In genomic region chrX:94752434-94753169, GRCh38 we compare ENCODE assay signal across 8 cellular contexts.
"Had no signal": no experiment of that assay in that cellular context is flagged by ENCODE, and none has a peak within 500 bp of the region (broad histone marks: within the 10 kb centered on the region; RNA-seq: fewer than 3 reads in every experiment).

No MANE protein-coding gene starts in this region.

- H3K9me3 Mint-ChIP-seq: IgD-negative memory B cell had no signal

- ATAC-seq: GM23338, HepG2 had no signal

- H2AFZ ChIP-seq: GM23338 had no signal

- H3K4me3 Mint-ChIP-seq: GM23338, H9, IgD-negative memory B cell had no signal

- FAIRE-seq: H1, H54, HepG2 had no signal

- H3K4me2 ChIP-seq: GM23338 had no signal

- H3K27ac Mint-ChIP-seq: GM23338, IgD-negative memory B cell had no signal

- H3K27me3 Mint-ChIP-seq: IgD-negative memory B cell had no signal

- DNase-seq: H9, HCEC 1CT had no signal

- H3K4me1 Mint-ChIP-seq: IgD-negative memory B cell had no signal

- H3K4me3 ChIP-seq: GM23338 had no signal

- H3K27ac ChIP-seq: HL-60 had no signal

- H3K36me3 Mint-ChIP-seq: IgD-negative memory B cell had no signal
